ENCODE assay signal across 2 cellular contexts in the genomic region with DNA sequence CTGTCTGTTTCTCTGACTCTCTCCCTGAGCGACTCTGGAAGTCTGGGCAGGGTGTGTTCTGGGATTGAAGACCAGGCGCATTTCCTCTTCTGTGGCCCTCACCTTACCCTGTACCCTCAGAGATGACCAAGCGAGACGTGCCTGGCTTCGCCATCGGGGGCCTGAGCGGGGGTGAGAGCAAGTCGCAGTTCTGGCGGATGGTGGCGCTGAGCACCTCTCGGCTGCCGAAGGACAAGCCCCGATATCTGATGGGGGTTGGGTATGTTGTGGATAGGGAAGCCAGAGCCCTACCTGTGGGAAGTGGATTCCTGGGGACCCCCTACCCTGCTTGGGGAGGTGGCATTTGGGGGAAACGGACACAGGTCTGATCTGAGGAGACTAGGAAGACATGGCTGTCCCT.
A peak's percentile ranks its signal among the peaks of the same experiment; 100 is the strongest.
TF ChIP-seq lines count a peak whose summit lies in the region.

No MANE protein-coding gene starts in this region.

TF ChIP-seq in IMR-90, 13 proteins besides CTCF, POLR2A, EP300 and RAD21:
- TF ChIP-seq FOS (IDR thresholded peaks at IDR 0.05; ENCODE audit: low read depth, low read length) (no peak), MAFK (IDR thresholded peaks at IDR 0.05; ENCODE audit: low read depth, low read length) (no peak), MAZ (IDR thresholded peaks at IDR 0.05; ENCODE audit: borderline replicate concordance, low read depth, low read length) (no peak), RCOR1 (IDR thresholded peaks at IDR 0.05; ENCODE audit: insufficient replicate concordance, low read length) (no peak), MXI1 (IDR thresholded peaks at IDR 0.05; ENCODE audit: borderline replicate concordance, low read depth, low read length) (no peak), BHLHE40 (IDR thresholded peaks at IDR 0.05; ENCODE audit: low read depth, low read length) (no peak), CHD1 (IDR thresholded peaks at IDR 0.05; ENCODE audit: low read depth, low read length) (no peak), RFX5 (IDR thresholded peaks at IDR 0.05; ENCODE audit: low read depth, low read length) (no peak), CEBPB (IDR thresholded peaks at IDR 0.05; ENCODE audit: low read depth, low read length) (no peak), NFE2L2 (IDR thresholded peaks at IDR 0.05; ENCODE audit: low read depth, low read length) (no peak), SMC3 (IDR thresholded peaks at IDR 0.05; ENCODE audit: low read depth, low read length) (no peak)
- TF ChIP-seq, protein P1, sequence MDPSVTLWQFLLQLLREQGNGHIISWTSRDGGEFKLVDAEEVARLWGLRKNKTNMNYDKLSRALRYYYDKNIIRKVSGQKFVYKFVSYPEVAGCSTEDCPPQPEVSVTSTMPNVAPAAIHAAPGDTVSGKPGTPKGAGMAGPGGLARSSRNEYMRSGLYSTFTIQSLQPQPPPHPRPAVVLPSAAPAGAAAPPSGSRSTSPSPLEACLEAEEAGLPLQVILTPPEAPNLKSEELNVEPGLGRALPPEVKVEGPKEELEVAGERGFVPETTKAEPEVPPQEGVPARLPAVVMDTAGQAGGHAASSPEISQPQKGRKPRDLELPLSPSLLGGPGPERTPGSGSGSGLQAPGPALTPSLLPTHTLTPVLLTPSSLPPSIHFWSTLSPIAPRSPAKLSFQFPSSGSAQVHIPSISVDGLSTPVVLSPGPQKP (IDR thresholded peaks at IDR 0.05; ENCODE audit: borderline replicate concordance, low read depth, low read length), result no peak
- TF ChIP-seq, protein P2, sequence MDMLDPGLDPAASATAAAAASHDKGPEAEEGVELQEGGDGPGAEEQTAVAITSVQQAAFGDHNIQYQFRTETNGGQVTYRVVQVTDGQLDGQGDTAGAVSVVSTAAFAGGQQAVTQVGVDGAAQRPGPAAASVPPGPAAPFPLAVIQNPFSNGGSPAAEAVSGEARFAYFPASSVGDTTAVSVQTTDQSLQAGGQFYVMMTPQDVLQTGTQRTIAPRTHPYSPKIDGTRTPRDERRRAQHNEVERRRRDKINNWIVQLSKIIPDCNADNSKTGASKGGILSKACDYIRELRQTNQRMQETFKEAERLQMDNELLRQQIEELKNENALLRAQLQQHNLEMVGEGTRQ (IDR thresholded peaks at IDR 0.05; ENCODE audit: low read depth, low read length), result no peak

TF ChIP-seq in K562, 482 proteins besides CTCF, POLR2A, EP300 and RAD21:
- TF ChIP-seq, protein P3, sequence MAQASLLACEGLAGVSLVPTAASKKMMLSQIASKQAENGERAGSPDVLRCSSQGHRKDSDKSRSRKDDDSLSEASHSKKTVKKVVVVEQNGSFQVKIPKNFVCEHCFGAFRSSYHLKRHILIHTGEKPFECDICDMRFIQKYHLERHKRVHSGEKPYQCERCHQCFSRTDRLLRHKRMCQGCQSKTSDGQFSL (CRISPR knock-in tag; IDR thresholded peaks at IDR 0.05), result 0 out of 2 replicates have a peak, but pooled peaks have one; percentile 19
- TF ChIP-seq, protein P3 (tag; IDR thresholded peaks at IDR 0.05), result no peak
- TF ChIP-seq POLR3G (IDR thresholded peaks at IDR 0.05; ENCODE audit: extremely low read depth, insufficient read length, insufficient replicate concordance), result no peak
- TF ChIP-seq ZNF41 (CRISPR knock-in tag; conservative IDR thresholded peaks at IDR 0.05), result no peak
- TF ChIP-seq NR2C1 (IDR thresholded peaks at IDR 0.05), result no peak
- no peak for TF ChIP-seq NR2C1 (tag; IDR thresholded peaks at IDR 0.05)
